ENCODE assay signal across 1 cellular context in the genomic region with DNA sequence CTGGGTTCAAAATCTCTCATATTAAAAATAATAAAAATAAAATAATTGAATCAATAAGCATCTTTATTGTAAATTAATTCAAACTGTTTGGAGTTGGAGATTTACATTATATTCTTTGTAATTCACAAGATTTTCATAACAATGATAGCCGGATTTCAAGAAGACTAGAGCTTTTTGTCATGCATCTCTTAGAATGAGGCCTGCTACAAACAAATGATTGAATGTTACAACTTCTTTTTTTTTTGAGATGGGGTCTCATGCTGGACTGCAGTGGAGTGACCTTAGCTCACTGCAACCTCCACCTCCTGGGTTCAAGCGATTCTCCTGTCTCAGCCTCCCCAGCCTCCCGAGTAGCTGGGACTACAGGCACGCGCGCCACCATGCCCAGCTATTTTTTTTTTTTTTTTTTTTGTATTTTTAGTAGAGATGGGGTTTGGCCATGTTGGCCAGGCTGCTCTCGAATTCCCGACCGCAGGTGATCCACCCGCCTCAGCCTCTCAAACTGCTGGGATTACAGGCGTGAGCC.
TF ChIP-seq lines count a peak whose summit lies in the region.

No MANE protein-coding gene starts in this region.

TF ChIP-seq in WTC11, 78 proteins besides CTCF, POLR2A, EP300 and RAD21 (continued from another document):
- no peak for TF ChIP-seq SMAD3 (CRISPR knock-in tag; IDR thresholded peaks at IDR 0.05; ENCODE audit: borderline replicate concordance)
- TF ChIP-seq GTF2I (CRISPR knock-in tag; conservative IDR thresholded peaks at IDR 0.05): 0 out of 2 replicates have a peak, but pooled peaks have one; percentile 66
- no peak for TF ChIP-seq ATF1 (CRISPR knock-in tag; IDR thresholded peaks at IDR 0.05)
TF ChIP-seq in WTC11: peak in this region for 2.
